8 cellular contexts compared by ENCODE assay signal in genomic region chr6:44234101-44235090, GRCh38. TPM values are rescaled to one million over a fixed set of nuclear protein-coding genes. Genes with fewer than 3 reads are reported as not detected.
DNase-seq lines count a peak whose midpoint lies in the region; ATAC-seq and TF ChIP-seq lines count a peak whose summit lies in the region.

No MANE protein-coding gene starts in this region.

- peaks cover 19% of the 10 kb centered on the region for H3K4me1 Mint-ChIP-seq in T-helper 1 cell treated with Interleukin-12 subunit alpha and Interleukin-12 subunit beta and Interleukin-4 antibody, amounts not matched to agents 30 μg/mL and 1 μg/mL, for 36 hours (ENCODE audit: low read depth)

- TF ChIP-seq CTCF in choroid plexus epithelial cell (conservative IDR thresholded peaks at IDR 0.05; ENCODE audit: low read depth, low read length) (peak; percentile 86), thoracic aorta (IDR thresholded peaks at IDR 0.05) (peak; percentile 84)

- no peak overlapping the region for H3K4me3 ChIP-seq in choroid plexus epithelial cell (ENCODE audit: low read depth, low read length)
- no peak overlapping the region for H3K4me3 ChIP-seq in thoracic aorta

- no peak for DNase-seq in T-helper 1 cell
- DNase-seq in NCI-H69 (lab: John Stamatoyannopoulos, UW) = peak; percentile 50
- DNase-seq in choroid plexus epithelial cell (ENCODE audit: low read depth) = peak; percentile 87
- DNase-seq in left kidney (ENCODE audit: low read depth, low spot score) = peak; percentile 89
- peak; percentile 81 for DNase-seq in thoracic aorta (ENCODE audit: low spot score)
- no peak for DNase-seq in stimulated activated CD4-positive, alpha-beta T cell treated with anti-CD3 and anti-CD28 coated beads, Interleukin-4, amount 100 ng/mL, for 24 hours

- H3K27me3 Mint-ChIP-seq in T-helper 1 cell treated with Interleukin-12 subunit alpha and Interleukin-12 subunit beta and Interleukin-4 antibody, amounts not matched to agents 30 μg/mL and 1 μg/mL, for 36 hours (ENCODE audit: low read depth) = no peaks in the 10 kb centered on the region

- H3K27ac Mint-ChIP-seq in T-helper 1 cell treated with Interleukin-12 subunit alpha and Interleukin-12 subunit beta and Interleukin-4 antibody, amounts not matched to agents 30 μg/mL and 1 μg/mL, for 36 hours = peak overlapping the region; percentile 31

- H3K9me3 ChIP-seq in thoracic aorta = no peaks in the 10 kb centered on the region

- ATAC-seq in thoracic aorta (ENCODE audit: insufficient number of reproducible peaks, low FRiP score, low read depth) (peak; percentile 16), HG03432 (IDR thresholded peaks at IDR 0.05; ENCODE audit: unreplicated experiment) (no peak)

- no peaks in the 10 kb centered on the region for H3K27me3 ChIP-seq in thoracic aorta (replicated peaks; ENCODE audit: insufficient read depth)

- no peaks in the 10 kb centered on the region for H3K9me3 Mint-ChIP-seq in T-helper 1 cell treated with Interleukin-12 subunit alpha and Interleukin-12 subunit beta and Interleukin-4 antibody, amounts not matched to agents 30 μg/mL and 1 μg/mL, for 36 hours

- peaks cover 6% of the 10 kb centered on the region for H3K36me3 Mint-ChIP-seq in T-helper 1 cell treated with Interleukin-12 subunit alpha and Interleukin-12 subunit beta and Interleukin-4 antibody, amounts not matched to agents 30 μg/mL and 1 μg/mL, for 36 hours (ENCODE audit: low read depth)

- H3K4me3 Mint-ChIP-seq in T-helper 1 cell treated with Interleukin-12 subunit alpha and Interleukin-12 subunit beta and Interleukin-4 antibody, amounts not matched to agents 30 μg/mL and 1 μg/mL, for 36 hours = no peak overlapping the region

- peak overlapping the region; percentile 84 to 96 for H3K27ac ChIP-seq in thoracic aorta

- H3K36me3 ChIP-seq in thoracic aorta = peaks cover 37% of the 10 kb centered on the region

- H3K4me1 ChIP-seq in thoracic aorta (ENCODE audit: control insufficient read depth in 1 of 2, low read depth in 2 of 2) = peaks cover 27 to 63% of the 10 kb centered on the region in 2 donors

RNA-seq across cellular contexts. Expression of gene SLC29A1, which starts 11.0 kb away (rescaled TPM):
- total RNA-seq in thoracic aorta = 100 to 1,000 TPM; 132 to 172 TPM

RNA-seq across cellular contexts. Expression of gene HSP90AB1, which starts 12.5 kb away (rescaled TPM):
- 100 to 1,000 TPM; 405 to 695 TPM for total RNA-seq in thoracic aorta

RNA-seq across cellular contexts. Expression of gene MYMX, which starts 17.7 kb away (rescaled TPM):
- not detected for total RNA-seq in thoracic aorta

RNA-seq across cellular contexts. Expression of gene SLC35B2, which starts 22.9 kb away (rescaled TPM):
- 10 to 100 TPM; 19.9 to 33.3 TPM for total RNA-seq in thoracic aorta

RNA-seq across cellular contexts. Expression of gene NFKBIE, which starts 31.0 kb away (rescaled TPM):
- 10 to 100 TPM in 1 of 2 donors, 1 to 10 TPM in 1; 5.5 to 10.6 TPM for total RNA-seq in thoracic aorta

Comparison
In these comparisons a context has a peak if more than half of its experiments do, and no peak if none do; other contexts are left out.
1. DNase-seq: peak in NCI-H69 (single experiment), choroid plexus epithelial cell (single experiment), left kidney (single experiment) and thoracic aorta (single experiment); none in T-helper 1 cell (0 of 5) and stimulated activated CD4-positive, alpha-beta T cell treated with anti-CD3 and anti-CD28 coated beads, Interleukin-4, amount 100 ng/mL, for 24 hours (single experiment).